ENCODE assay signal across 18 cellular contexts in the genomic region with DNA sequence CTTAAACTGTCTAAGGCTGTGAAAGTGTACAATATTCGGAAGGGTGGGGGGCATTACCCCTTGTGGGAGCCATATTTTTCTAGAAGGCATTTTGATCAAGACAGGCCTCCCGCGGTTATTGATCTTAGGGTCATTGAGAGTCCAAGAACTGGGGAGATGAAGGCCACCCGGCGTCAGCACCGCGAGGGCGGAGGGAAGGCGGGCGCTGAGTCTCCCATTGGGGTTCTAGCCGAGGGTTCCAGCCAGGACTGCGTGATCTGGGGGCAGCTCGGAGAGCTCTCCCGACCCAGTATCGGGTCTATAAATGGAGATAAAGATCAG. TPM values are rescaled to one million over a fixed set of nuclear protein-coding genes. Genes with fewer than 3 reads are reported as not detected.
DNase-seq lines count a peak whose midpoint lies in the region; ATAC-seq and TF ChIP-seq lines count a peak whose summit lies in the region.
"Had no signal": no experiment of that assay in that cellular context is flagged by ENCODE, and none has a peak within 500 bp of the region (broad histone marks: within the 10 kb centered on the region; RNA-seq: fewer than 3 reads in every experiment).

No MANE protein-coding gene starts in this region.

- BruUV-seq in OCI-LY7 (replicated peaks; lab: Mats Ljungman, UMichigan) = no TSS peak

- H2BK120ac ChIP-seq in H9 (ENCODE audit: low read depth, low read length, poor library complexity, severe bottlenecking) = no peak overlapping the region

- H3K56ac ChIP-seq in H9 (ENCODE audit: insufficient read length, low read depth, low read length) = no peak overlapping the region

- H3K27ac Mint-ChIP-seq in H9 (no peak overlapping the region), WTC11 (no peak overlapping the region), osteocyte (ENCODE audit: unreplicated experiment) (no peak overlapping the region)
- H3K27ac Mint-ChIP-seq in CD8-positive, alpha-beta T cell = no peak overlapping the region
- H3K27ac Mint-ChIP-seq: stimulated activated effector memory CD8-positive, alpha-beta T cell treated with anti-CD3 and anti-CD28 coated beads, Interleukin-12 subunit alpha, Interleukin-12 subunit beta, amount 100 ng/mL, for 72 hours had no signal

- no peak overlapping the region for H3K18ac ChIP-seq in H9 (ENCODE audit: insufficient read length, low read depth, low read length)

- H4K91ac ChIP-seq in H9 (ENCODE audit: insufficient read length, low read depth, low read length) = no peak overlapping the region

- H3K36me3 Mint-ChIP-seq in H9 (ENCODE audit: insufficient read depth in 1 of 3, low read depth in 3 of 3) (peaks cover 0 to 5% (median 2%) of the 10 kb centered on the region in 3 experiments; a peak in 4 of 7 replicates), WTC11 (no peaks in the 10 kb centered on the region), osteocyte (ENCODE audit: unreplicated experiment) (no peaks in the 10 kb centered on the region)
- no peaks in the 10 kb centered on the region for H3K36me3 Mint-ChIP-seq in CD8-positive, alpha-beta T cell
- H3K36me3 Mint-ChIP-seq: stimulated activated effector memory CD8-positive, alpha-beta T cell treated with anti-CD3 and anti-CD28 coated beads, Interleukin-12 subunit alpha, Interleukin-12 subunit beta, amount 100 ng/mL, for 72 hours had no signal

- H3K9ac ChIP-seq in H9 (ENCODE audit: extremely low read depth, insufficient read length, low read length) (no peak overlapping the region), iPS-18a (ENCODE audit: low read length) (peak overlapping the region; percentile 54), colonic mucosa (ENCODE audit: low read depth in 2 of 2, low read length in 2 of 2) (no peak overlapping the region)

- H3K9me3 ChIP-seq in H9 (ENCODE audit: control insufficient read depth, low read depth, low read length) (no peaks in the 10 kb centered on the region), iPS-18a (ENCODE audit: control insufficient read depth, low read depth, low read length) (no peaks in the 10 kb centered on the region), colonic mucosa (no peaks in the 10 kb centered on the region), OCI-LY7 (ENCODE audit: low read length) (no peaks in the 10 kb centered on the region)
- H3K9me3 ChIP-seq in CD8-positive, alpha-beta T cell (ENCODE audit: low read length) = no peaks in the 10 kb centered on the region
- H3K9me3 ChIP-seq: prostate gland, testis had no signal

- H4K20me1 ChIP-seq in H9 (ENCODE audit: control insufficient read depth, insufficient read depth, insufficient read length) (no peaks in the 10 kb centered on the region), OCI-LY7 (ENCODE audit: insufficient read depth, low read length) (no peaks in the 10 kb centered on the region)

- no peak overlapping the region for H4K8ac ChIP-seq in H9 (replicated peaks; ENCODE audit: insufficient read length, low read depth, low read length)

- H3K14ac ChIP-seq in H9 (ENCODE audit: insufficient read depth, low read length) = no peak overlapping the region

- H2AK5ac ChIP-seq in H9 (ENCODE audit: insufficient read length, low read length) = no peak overlapping the region

- H3K27me3 ChIP-seq in H9 (ENCODE audit: insufficient read depth, low read length) (peaks cover 19% of the 10 kb centered on the region), iPS-18a (ENCODE audit: control insufficient read depth, insufficient read depth, low read length) (peaks cover 49% of the 10 kb centered on the region), colonic mucosa (peaks cover 56% of the 10 kb centered on the region)
- no peaks in the 10 kb centered on the region for H3K27me3 ChIP-seq in CD8-positive, alpha-beta T cell (ENCODE audit: insufficient read depth, low read length)
- H3K27me3 ChIP-seq: testis had no signal

- peaks cover 21 to 25% of the 10 kb centered on the region in 2 experiments for H3K4me1 Mint-ChIP-seq in H9
- H3K4me1 Mint-ChIP-seq in WTC11 = peaks cover 27% of the 10 kb centered on the region
- H3K4me1 Mint-ChIP-seq in osteocyte (ENCODE audit: unreplicated experiment) = peaks cover 17% of the 10 kb centered on the region
- peaks cover 9% of the 10 kb centered on the region for H3K4me1 Mint-ChIP-seq in CD8-positive, alpha-beta T cell (ENCODE audit: low read depth)

- no peak for DNase-seq in H9
- no peak for DNase-seq in WTC11 (ENCODE audit: low spot score)
- no peak for DNase-seq in osteocyte (ENCODE audit: extremely low spot score, unreplicated experiment)
- no peak for DNase-seq in cerebellum (ENCODE audit: low spot score)
- DNase-seq in colonic mucosa = no peak
- DNase-seq in OCI-LY7 (ENCODE audit: low spot score) = no peak
- no peak for DNase-seq in CD8-positive, alpha-beta T cell
- DNase-seq: activated CD4-positive, alpha-beta T cell treated with anti-CD3 and anti-CD28 coated beads for 1 hour; AML-193; Kasumi-1; NCI-H774; stimulated activated CD4-positive, alpha-beta T cell treated with anti-CD3 and anti-CD28 coated beads, Interleukin-12 subunit alpha, Interleukin-12 subunit beta, amount 100 ng/mL, for 4 hours; T-helper 9 cell; testis had no signal

- H3K27me3 Mint-ChIP-seq in H9 (ENCODE audit: low read depth) (peaks cover 95% of the 10 kb centered on the region), WTC11 (ENCODE audit: low read depth) (peaks cover 75% of the 10 kb centered on the region), osteocyte (ENCODE audit: unreplicated experiment) (peaks cover 63% of the 10 kb centered on the region)
- H3K27me3 Mint-ChIP-seq in CD8-positive, alpha-beta T cell (ENCODE audit: low read depth) = peaks cover 64% of the 10 kb centered on the region

- TF ChIP-seq CTCF in H9 (conservative IDR thresholded peaks at IDR 0.05) = no peak
- TF ChIP-seq CTCF in WTC11 (IDR thresholded peaks at IDR 0.05) = no peak
- no peak for TF ChIP-seq CTCF in osteocyte (IDR thresholded peaks at IDR 0.05)
- TF ChIP-seq CTCF in colonic mucosa (IDR thresholded peaks at IDR 0.05) = no peak
- no peak for TF ChIP-seq CTCF in OCI-LY7 (conservative IDR thresholded peaks at IDR 0.05; ENCODE audit: low read length)
- no peak for TF ChIP-seq CTCF in CD8-positive, alpha-beta T cell (IDR thresholded peaks at IDR 0.05)

- POLR2A ChIA-PET in WTC11 (lab: Charles Lee) (no interaction called here), OCI-LY7 (lab: Charles Lee) (no interaction called here)
- POLR2A ChIA-PET in CD8-positive, alpha-beta T cell (lab: Charles Lee) = no interaction called here

- H2BK12ac ChIP-seq in H9 (ENCODE audit: insufficient read length, low read depth, low read length) = no peak overlapping the region

- H3K4me1 ChIP-seq in H9 (ENCODE audit: insufficient read depth, low read length) (peaks cover 4% of the 10 kb centered on the region; the same call in 1 of the 2 replicates), iPS-18a (ENCODE audit: control insufficient read depth, low read depth, low read length) (peaks cover 23% of the 10 kb centered on the region), colonic mucosa (no peaks in the 10 kb centered on the region), OCI-LY7 (ENCODE audit: insufficient read depth, low read length, poor library complexity, severe bottlenecking) (no peaks in the 10 kb centered on the region)
- H3K4me1 ChIP-seq in CD8-positive, alpha-beta T cell (ENCODE audit: insufficient read depth, low read length) = no peaks in the 10 kb centered on the region
- H3K4me1 ChIP-seq: prostate gland had no signal

- H3K9me3 Mint-ChIP-seq in H9 (no peaks in the 10 kb centered on the region; a peak in 1 of 5 replicates), WTC11 (no peaks in the 10 kb centered on the region), osteocyte (ENCODE audit: unreplicated experiment) (no peaks in the 10 kb centered on the region)
- H3K9me3 Mint-ChIP-seq in CD8-positive, alpha-beta T cell = no peaks in the 10 kb centered on the region
- H3K9me3 Mint-ChIP-seq: central memory CD8-positive, alpha-beta T cell; stimulated activated effector memory CD8-positive, alpha-beta T cell treated with anti-CD3 and anti-CD28 coated beads, Interleukin-12 subunit alpha, Interleukin-12 subunit beta, amount 100 ng/mL, for 72 hours had no signal

- no peak overlapping the region for H3K4ac ChIP-seq in H9 (ENCODE audit: low read depth, low read length)

- no peak overlapping the region for H2BK20ac ChIP-seq in H9 (ENCODE audit: low read depth, low read length, poor library complexity, severe bottlenecking)

- no CpG with 5 or more reads among the region's 15 CpGs for WGBS in H9 (ENCODE audit: extremely low coverage, insufficient read length, low lambda C conversion rate)

- no peaks in the 10 kb centered on the region for H3K79me1 ChIP-seq in H9 (ENCODE audit: insufficient read depth, low read depth, low read length, poor library complexity, severe bottlenecking)

- H3K23me2 ChIP-seq in H9 (ENCODE audit: insufficient read length, low read depth, low read length, poor library complexity, severe bottlenecking) = peaks cover 14% of the 10 kb centered on the region

- no peak overlapping the region for H2BK5ac ChIP-seq in H9 (ENCODE audit: insufficient read length, low read length)

- H3K4me3 ChIP-seq in iPS-18a (ENCODE audit: low read length) (peak overlapping the region; percentile 83), colonic mucosa (no peak overlapping the region), OCI-LY7 (ENCODE audit: low read depth, low read length, poor library complexity, severe bottlenecking) (no peak overlapping the region)
- H3K4me3 ChIP-seq in CD8-positive, alpha-beta T cell (ENCODE audit: low read depth, low read length) = no peak overlapping the region

- intact Hi-C loops in colonic mucosa (cut with DNase I) = loop anchor here (10.0 kb wide), 1 partner anchor 322 kb away; no protein-coding TSS in a partner anchor
- intact Hi-C loops in OCI-LY7 (cut with micrococcal nuclease; ENCODE audit: unreplicated experiment) = no loop called here
- intact Hi-C loops in CD8-positive, alpha-beta T cell (cut with DNase I, micrococcal nuclease) = no loop called here

- no peak overlapping the region for H4K5ac ChIP-seq in H9 (ENCODE audit: insufficient read length, low read depth, low read length)

- H2BK15ac ChIP-seq in H9 (ENCODE audit: low read depth, low read length) = no peak overlapping the region

- no peaks in the 10 kb centered on the region for H3K79me2 ChIP-seq in H9 (ENCODE audit: insufficient read depth, low read length)
- H3K79me2 ChIP-seq in OCI-LY7 (ENCODE audit: insufficient read depth, low read depth, low read length) = no peaks in the 10 kb centered on the region

- H3K27ac ChIP-seq in H9 (ENCODE audit: insufficient read length, low read depth, low read length) (no peak overlapping the region), iPS-18a (ENCODE audit: low read length) (no peak overlapping the region), colonic mucosa (no peak overlapping the region), OCI-LY7 (ENCODE audit: low read depth, low read length, poor library complexity, severe bottlenecking) (no peak overlapping the region)
- no peak overlapping the region for H3K27ac ChIP-seq in CD8-positive, alpha-beta T cell (ENCODE audit: low read depth, low read length)
- H3K27ac ChIP-seq: prostate gland, testis had no signal

- peak overlapping the region; percentile 72 to 88 for H3K4me3 Mint-ChIP-seq in H9
- peak overlapping the region; percentile 80 for H3K4me3 Mint-ChIP-seq in WTC11
- peak overlapping the region; percentile 76 for H3K4me3 Mint-ChIP-seq in osteocyte (ENCODE audit: unreplicated experiment)
- no peak overlapping the region for H3K4me3 Mint-ChIP-seq in CD8-positive, alpha-beta T cell
- H3K4me3 Mint-ChIP-seq: central memory CD8-positive, alpha-beta T cell; stimulated activated effector memory CD8-positive, alpha-beta T cell treated with anti-CD3 and anti-CD28 coated beads, Interleukin-12 subunit alpha, Interleukin-12 subunit beta, amount 100 ng/mL, for 72 hours had no signal

- ATAC-seq in WTC11 = no peak
- no peak for ATAC-seq in CD8-positive, alpha-beta T cell
- ATAC-seq: stimulated activated effector memory CD8-positive, alpha-beta T cell treated with anti-CD3 and anti-CD28 coated beads, Interleukin-12 subunit alpha, Interleukin-12 subunit beta, amount 100 ng/mL, for 72 hours had no signal

- H3T11ph ChIP-seq in H9 (ENCODE audit: low read length) = no peak overlapping the region

- H3K23ac ChIP-seq in H9 (ENCODE audit: insufficient read length, low read depth, low read length) = no peak overlapping the region

- H3K4me2 ChIP-seq in H9 (ENCODE audit: insufficient read depth, insufficient read length, low read length) (peak overlapping the region; percentile 72), OCI-LY7 (ENCODE audit: low read length) (no peak overlapping the region)

- H3K36me3 ChIP-seq in iPS-18a (ENCODE audit: control insufficient read depth, low read depth, low read length) (no peaks in the 10 kb centered on the region), colonic mucosa (no peaks in the 10 kb centered on the region), OCI-LY7 (ENCODE audit: insufficient read depth, low read length) (no peaks in the 10 kb centered on the region)
- no peaks in the 10 kb centered on the region for H3K36me3 ChIP-seq in CD8-positive, alpha-beta T cell (ENCODE audit: insufficient read depth, low read length)
- H3K36me3 ChIP-seq: prostate gland had no signal

- no peaks in the 10 kb centered on the region for H3K9me2 ChIP-seq in OCI-LY7 (ENCODE audit: insufficient read depth, low read length)

- no peak overlapping the region for H2AFZ ChIP-seq in H9 (ENCODE audit: low read length)
- no peak overlapping the region for H2AFZ ChIP-seq in OCI-LY7 (ENCODE audit: low read length)

- CTCF ChIA-PET in WTC11 (lab: Charles Lee) (interaction anchor here (0.8 to 5.1 kb wide), 12 partner anchors 8 to 416 kb away, joined by 3 to 44 read pairs (median 5); no protein-coding TSS in a partner anchor), OCI-LY7 (lab: Charles Lee; ENCODE audit: unreplicated experiment) (no interaction called here)
- CTCF ChIA-PET in CD8-positive, alpha-beta T cell (lab: Charles Lee) = no interaction called here

RNA-seq across cellular contexts. Expression of gene ST8SIA2, which starts 0.8 kb away (rescaled TPM):
- 1.8 and 3.2 TPM in 2 replicates for total RNA-seq in H9 (2021)
- total RNA-seq in WTC11 (2021) = 1.8 to 2.9 TPM (median 2.2 TPM) in 3 replicates
- 2.1 and 3.5 TPM in 2 replicates for total RNA-seq in osteocyte
- 54.4 TPM for total RNA-seq in cerebellum
- total RNA-seq in colonic mucosa = under 1 TPM; 0.25 to 0.42 TPM
- not detected in 2 replicates for total RNA-seq in OCI-LY7 (2014; rRNA removed; shearing (Covaris generic))
- total RNA-seq in OCI-LY7 (2022) = not detected in 2 replicates
- not detected for total RNA-seq in CD8-positive, alpha-beta T cell

Comparison
In these comparisons a context has a peak if more than half of its experiments do, and no peak if none do; other contexts are left out.
1. RNA of gene ST8SIA2, which starts 0.8 kb away (total RNA-seq): 54.4 TPM in cerebellum (single experiment); 1.8 to 2.9 TPM in WTC11, 2.1 to 3.5 TPM in osteocyte, 1.8 to 3.2 TPM in H9, 0.25 to 0.42 TPM in colonic mucosa, not detected in OCI-LY7 and not detected in CD8-positive, alpha-beta T cell; every median in the first group is over 10 times any median in the second.